Comparison of ENCODE assay signal across 25 cellular contexts in genomic region chr13:67763316-67763715, GRCh38.
DNase-seq lines count a peak whose midpoint lies in the region; ATAC-seq and TF ChIP-seq lines count a peak whose summit lies in the region.
"Had no signal": no experiment of that assay in that cellular context is flagged by ENCODE, and none has a peak within 500 bp of the region (broad histone marks: within the 10 kb centered on the region; RNA-seq: fewer than 3 reads in every experiment).

No MANE protein-coding gene starts in this region.

- DNase-seq in GM23338 (ENCODE audit: low spot score) (peak; percentile 20), NCI-H69 (lab: John Stamatoyannopoulos, UW) (peak; percentile 18), retina (peak; percentile 26), cardiac septum (ENCODE audit: low spot score) (no peak), NCI-H345 (lab: John Stamatoyannopoulos, UW) (no peak)
- DNase-seq: AML-193; CD4-positive, alpha-beta memory T cell; COR-L47; H9; HFFc6; Kasumi-1; NCI-H1092 treated with DMSO at 0.1 percent for 48 hours; NCI-H1436; NCI-H187; NCI-H2081 treated with DMSO at 0.1 percent for 48 hours; NCI-H2171 treated with DMSO at 0.1 percent for 48 hours; NCI-H524; NCI-H774; Right ventricle myocardium superior; RPMI8226 had no signal

- H3K27ac Mint-ChIP-seq in GM23338, result no peak overlapping the region
- H3K27ac Mint-ChIP-seq: CD4-positive, alpha-beta memory T cell; H9; HFFc6 had no signal

- H3F3A ChIP-seq in GM23338 (replicated peaks; ENCODE audit: low read depth), result no peaks in the 10 kb centered on the region

- H3K79me2 ChIP-seq in GM23338 (replicated peaks; ENCODE audit: insufficient read depth), result no peaks in the 10 kb centered on the region

- no peaks in the 10 kb centered on the region for H3K9me3 Mint-ChIP-seq in GM23338
- H3K9me3 Mint-ChIP-seq: H9 had no signal

- H4K20me1 ChIP-seq in GM23338 (replicated peaks; ENCODE audit: insufficient read depth), result no peaks in the 10 kb centered on the region
- H4K20me1 ChIP-seq: BLaER1 treated with 17β-estradiol and CSF1 and Interleukin-3, amounts not matched to agents 10 nM and 100 nM had no signal

- no peaks in the 10 kb centered on the region for H3K27me3 ChIP-seq in GM23338 (ENCODE audit: insufficient read depth)
- H3K27me3 ChIP-seq in endocrine pancreas (ENCODE audit: control insufficient read depth, insufficient read depth, low read length), result no peaks in the 10 kb centered on the region
- H3K27me3 ChIP-seq: BLaER1 treated with 17β-estradiol and CSF1 and Interleukin-3, amounts not matched to agents 10 nM and 100 nM; SJSA1 had no signal

- peaks cover 8% of the 10 kb centered on the region; the same call in 1 of the 2 replicates for H3K9me2 ChIP-seq in GM23338 (ENCODE audit: insufficient read depth)

- no peak overlapping the region for H3K4me3 Mint-ChIP-seq in GM23338
- H3K4me3 Mint-ChIP-seq: CD4-positive, alpha-beta memory T cell; H9; HFFc6 had no signal

- no peaks in the 10 kb centered on the region for H3K9me3 ChIP-seq in endocrine pancreas (ENCODE audit: control insufficient read depth, low read length)
- H3K9me3 ChIP-seq: BLaER1 treated with 17β-estradiol and CSF1 and Interleukin-3, amounts not matched to agents 10 nM and 100 nM; SJSA1 had no signal

- H3K4me2 ChIP-seq in GM23338, result no peak overlapping the region
- H3K4me2 ChIP-seq: BLaER1 treated with 17β-estradiol and CSF1 and Interleukin-3, amounts not matched to agents 10 nM and 100 nM had no signal

- H2AFZ ChIP-seq in GM23338, result no peak overlapping the region

- TF ChIP-seq CTCF in GM23338 (conservative IDR thresholded peaks at IDR 0.05; ENCODE audit: low read depth in 2 of 2), result no peak

- H3K4me1 Mint-ChIP-seq in GM23338, result peaks cover 22% of the 10 kb centered on the region
- H3K4me1 Mint-ChIP-seq: CD4-positive, alpha-beta memory T cell had no signal

- 0 out of 2 replicates have a peak, but pooled peaks cover 3% of the 10 kb centered on the region for H3K36me3 ChIP-seq in GM23338 (ENCODE audit: insufficient read depth)
- H3K36me3 ChIP-seq in endocrine pancreas (ENCODE audit: control insufficient read depth, insufficient read depth, low read length), result no peaks in the 10 kb centered on the region
- H3K36me3 ChIP-seq: BLaER1 treated with 17β-estradiol and CSF1 and Interleukin-3, amounts not matched to agents 10 nM and 100 nM; SJSA1 had no signal

- peaks cover 12% of the 10 kb centered on the region; the same call in 1 of the 2 replicates for H3K4me1 ChIP-seq in GM23338 (ENCODE audit: insufficient read depth)
- H3K4me1 ChIP-seq in endocrine pancreas (ENCODE audit: control insufficient read depth, insufficient read depth, low read length), result peaks cover 3% of the 10 kb centered on the region
- H3K4me1 ChIP-seq: BLaER1 treated with 17β-estradiol and CSF1 and Interleukin-3, amounts not matched to agents 10 nM and 100 nM; SJSA1 had no signal

- ATAC-seq in GM23338, result no peak
- no peak for ATAC-seq in HG03457 (IDR thresholded peaks at IDR 0.05; ENCODE audit: unreplicated experiment)
- ATAC-seq: HepG2 had no signal

- H3K27ac ChIP-seq in GM23338 (ENCODE audit: low read depth), result no peak overlapping the region
- H3K27ac ChIP-seq: BLaER1 treated with 17β-estradiol and CSF1 and Interleukin-3, amounts not matched to agents 10 nM and 100 nM; SJSA1 had no signal

- H3K36me3 Mint-ChIP-seq in GM23338 (ENCODE audit: low read depth), result no peaks in the 10 kb centered on the region
- H3K36me3 Mint-ChIP-seq: CD4-positive, alpha-beta memory T cell had no signal

- H3K27me3 Mint-ChIP-seq in GM23338 (ENCODE audit: insufficient read depth, low read depth, poor library complexity), result no peaks in the 10 kb centered on the region
- H3K27me3 Mint-ChIP-seq: CD4-positive, alpha-beta memory T cell had no signal

- H3K9ac ChIP-seq in endocrine pancreas (ENCODE audit: control insufficient read depth, insufficient read depth, low read length), result no peak overlapping the region
- H3K9ac ChIP-seq: BLaER1 treated with 17β-estradiol and CSF1 and Interleukin-3, amounts not matched to agents 10 nM and 100 nM had no signal

- intact Hi-C loops in cardiac septum (cut with DNase I), result no loop called here

- no peak overlapping the region for H3K4me3 ChIP-seq in GM23338
- peak overlapping the region; percentile 10 for H3K4me3 ChIP-seq in endocrine pancreas (ENCODE audit: control insufficient read depth, insufficient read depth, low read length)
- H3K4me3 ChIP-seq: BLaER1 treated with 17β-estradiol and CSF1 and Interleukin-3, amounts not matched to agents 10 nM and 100 nM; SJSA1 had no signal

TF ChIP-seq in GM23338, 12 proteins besides CTCF, POLR2A, EP300 and RAD21 (continues in another document):
- no peak for TF ChIP-seq ZNF331 (CRISPR knock-in tag; IDR thresholded peaks at IDR 0.05; ENCODE audit: low read depth)
- no peak for TF ChIP-seq CREB1 (CRISPR knock-in tag; IDR thresholded peaks at IDR 0.05; ENCODE audit: low read depth)
- TF ChIP-seq, protein P1, sequence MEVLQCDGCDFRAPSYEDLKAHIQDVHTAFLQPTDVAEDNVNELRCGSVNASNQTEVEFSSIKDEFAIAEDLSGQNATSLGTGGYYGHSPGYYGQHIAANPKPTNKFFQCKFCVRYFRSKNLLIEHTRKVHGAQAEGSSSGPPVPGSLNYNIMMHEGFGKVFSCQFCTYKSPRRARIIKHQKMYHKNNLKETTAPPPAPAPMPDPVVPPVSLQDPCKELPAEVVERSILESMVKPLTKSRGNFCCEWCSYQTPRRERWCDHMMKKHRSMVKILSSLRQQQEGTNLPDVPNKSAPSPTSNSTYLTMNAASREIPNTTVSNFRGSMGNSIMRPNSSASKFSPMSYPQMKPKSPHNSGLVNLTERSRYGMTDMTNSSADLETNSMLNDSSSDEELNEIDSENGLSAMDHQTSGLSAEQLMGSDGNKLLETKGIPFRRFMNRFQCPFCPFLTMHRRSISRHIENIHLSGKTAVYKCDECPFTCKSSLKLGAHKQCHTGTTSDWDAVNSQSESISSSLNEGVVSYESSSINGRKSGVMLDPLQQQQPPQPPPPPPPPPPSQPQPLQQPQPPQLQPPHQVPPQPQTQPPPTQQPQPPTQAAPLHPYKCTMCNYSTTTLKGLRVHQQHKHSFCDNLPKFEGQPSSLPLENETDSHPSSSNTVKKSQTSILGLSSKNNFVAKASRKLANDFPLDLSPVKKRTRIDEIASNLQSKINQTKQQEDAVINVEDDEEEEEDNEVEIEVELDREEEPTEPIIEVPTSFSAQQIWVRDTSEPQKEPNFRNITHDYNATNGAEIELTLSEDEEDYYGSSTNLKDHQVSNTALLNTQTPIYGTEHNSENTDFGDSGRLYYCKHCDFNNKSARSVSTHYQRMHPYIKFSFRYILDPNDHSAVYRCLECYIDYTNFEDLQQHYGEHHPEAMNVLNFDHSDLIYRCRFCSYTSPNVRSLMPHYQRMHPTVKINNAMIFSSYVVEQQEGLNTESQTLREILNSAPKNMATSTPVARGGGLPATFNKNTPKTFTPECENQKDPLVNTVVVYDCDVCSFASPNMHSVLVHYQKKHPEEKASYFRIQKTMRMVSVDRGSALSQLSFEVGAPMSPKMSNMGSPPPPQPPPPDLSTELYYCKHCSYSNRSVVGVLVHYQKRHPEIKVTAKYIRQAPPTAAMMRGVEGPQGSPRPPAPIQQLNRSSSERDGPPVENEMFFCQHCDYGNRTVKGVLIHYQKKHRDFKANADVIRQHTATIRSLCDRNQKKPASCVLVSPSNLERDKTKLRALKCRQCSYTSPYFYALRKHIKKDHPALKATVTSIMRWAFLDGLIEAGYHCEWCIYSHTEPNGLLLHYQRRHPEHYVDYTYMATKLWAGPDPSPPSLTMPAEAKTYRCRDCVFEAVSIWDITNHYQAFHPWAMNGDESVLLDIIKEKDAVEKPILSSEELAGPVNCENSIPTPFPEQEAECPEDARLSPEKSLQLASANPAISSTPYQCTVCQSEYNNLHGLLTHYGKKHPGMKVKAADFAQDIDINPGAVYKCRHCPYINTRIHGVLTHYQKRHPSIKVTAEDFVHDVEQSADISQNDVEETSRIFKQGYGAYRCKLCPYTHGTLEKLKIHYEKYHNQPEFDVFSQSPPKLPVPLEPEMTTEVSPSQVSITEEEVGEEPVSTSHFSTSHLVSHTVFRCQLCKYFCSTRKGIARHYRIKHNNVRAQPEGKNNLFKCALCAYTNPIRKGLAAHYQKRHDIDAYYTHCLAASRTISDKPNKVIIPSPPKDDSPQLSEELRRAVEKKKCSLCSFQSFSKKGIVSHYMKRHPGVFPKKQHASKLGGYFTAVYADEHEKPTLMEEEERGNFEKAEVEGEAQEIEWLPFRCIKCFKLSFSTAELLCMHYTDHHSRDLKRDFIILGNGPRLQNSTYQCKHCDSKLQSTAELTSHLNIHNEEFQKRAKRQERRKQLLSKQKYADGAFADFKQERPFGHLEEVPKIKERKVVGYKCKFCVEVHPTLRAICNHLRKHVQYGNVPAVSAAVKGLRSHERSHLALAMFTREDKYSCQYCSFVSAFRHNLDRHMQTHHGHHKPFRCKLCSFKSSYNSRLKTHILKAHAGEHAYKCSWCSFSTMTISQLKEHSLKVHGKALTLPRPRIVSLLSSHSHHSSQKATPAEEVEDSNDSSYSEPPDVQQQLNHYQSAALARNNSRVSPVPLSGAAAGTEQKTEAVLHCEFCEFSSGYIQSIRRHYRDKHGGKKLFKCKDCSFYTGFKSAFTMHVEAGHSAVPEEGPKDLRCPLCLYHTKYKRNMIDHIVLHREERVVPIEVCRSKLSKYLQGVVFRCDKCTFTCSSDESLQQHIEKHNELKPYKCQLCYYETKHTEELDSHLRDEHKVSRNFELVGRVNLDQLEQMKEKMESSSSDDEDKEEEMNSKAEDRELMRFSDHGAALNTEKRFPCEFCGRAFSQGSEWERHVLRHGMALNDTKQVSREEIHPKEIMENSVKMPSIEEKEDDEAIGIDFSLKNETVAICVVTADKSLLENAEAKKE (CRISPR knock-in tag; IDR thresholded peaks at IDR 0.05), result no peak

Comparison
In these comparisons a context has a peak if more than half of its experiments do, and no peak if none do; other contexts are left out.
1. DNase-seq: peak in GM23338 (single experiment), NCI-H69 (single experiment) and retina (single experiment); none in cardiac septum (single experiment) and NCI-H345 (single experiment).